8 cellular contexts compared by ENCODE assay signal in the genomic region with DNA sequence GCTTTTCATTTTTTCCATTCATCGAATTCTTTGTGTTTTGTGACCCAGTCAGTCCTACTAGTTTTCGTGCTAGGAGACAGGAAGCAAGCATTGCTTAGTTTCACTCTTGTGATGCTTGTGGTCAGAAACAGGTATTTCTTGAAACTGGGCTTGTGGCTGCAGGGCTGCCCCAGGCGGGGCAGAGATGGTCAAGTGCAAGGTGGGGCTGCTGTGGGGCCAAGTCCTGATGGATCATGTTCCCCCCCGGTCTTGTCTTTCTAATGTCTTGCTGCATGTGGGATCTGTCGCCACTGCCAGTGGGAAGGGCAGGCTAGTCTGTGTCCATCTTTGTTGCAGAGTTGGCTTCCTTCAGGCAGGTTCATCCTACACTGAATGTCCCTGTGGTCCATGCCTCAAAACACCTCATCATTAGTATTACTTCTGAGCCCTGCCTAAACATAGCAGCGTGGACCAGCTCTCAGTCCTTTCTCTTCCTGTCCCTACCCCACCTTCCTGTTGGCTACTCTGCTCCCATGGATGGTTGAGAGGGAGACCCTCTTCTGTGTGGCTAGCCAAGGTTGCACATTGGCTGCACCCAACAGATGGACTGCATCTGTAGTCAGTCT. TPM values are rescaled to one million over a fixed set of nuclear protein-coding genes. Genes with fewer than 3 reads are reported as not detected.
DNase-seq lines count a peak whose midpoint lies in the region; ATAC-seq and TF ChIP-seq lines count a peak whose summit lies in the region.

No MANE protein-coding gene starts in this region.

- H4K20me1 ChIP-seq in neural progenitor cell (ENCODE audit: low read depth), result peaks cover 39% of the 10 kb centered on the region

- no peak overlapping the region for H3K4me3 Mint-ChIP-seq in neural progenitor cell

- H2AFZ ChIP-seq in neural progenitor cell (replicated peaks), result no peak overlapping the region

- intact Hi-C loops in lower lobe of right lung (cut with DNase I), result no loop called here
- intact Hi-C loops in Right ventricle myocardium inferior (cut with DNase I), result no loop called here

- H3K36me3 ChIP-seq in lower lobe of right lung (no peaks in the 10 kb centered on the region), neural progenitor cell (no peaks in the 10 kb centered on the region)

- no peaks in the 10 kb centered on the region for H3K9me3 Mint-ChIP-seq in neural progenitor cell

- H3K4me2 ChIP-seq in neural progenitor cell, result no peak overlapping the region

- H3K27me3 ChIP-seq in lower lobe of right lung (ENCODE audit: low read depth) (no peaks in the 10 kb centered on the region), neural progenitor cell (no peaks in the 10 kb centered on the region)

- no peak overlapping the region for H3K9ac ChIP-seq in neural progenitor cell

- H3K4me1 ChIP-seq in lower lobe of right lung (peaks cover 85% of the 10 kb centered on the region), neural progenitor cell (peaks cover 10% of the 10 kb centered on the region)

- no peaks in the 10 kb centered on the region for H3K9me3 ChIP-seq in lower lobe of right lung
- H3K9me3 ChIP-seq in neural progenitor cell (ENCODE audit: low read depth), result no peaks in the 10 kb centered on the region

- no peaks in the 10 kb centered on the region for H3K36me3 Mint-ChIP-seq in neural progenitor cell

- H3K4me1 Mint-ChIP-seq in neural progenitor cell, result peaks cover 18% of the 10 kb centered on the region

- no peak overlapping the region for H3K27ac Mint-ChIP-seq in neural progenitor cell

- H3K79me2 ChIP-seq in neural progenitor cell (ENCODE audit: low read depth), result peaks cover 54% of the 10 kb centered on the region

- peak; percentile 60 for ATAC-seq in GM18858 (IDR thresholded peaks at IDR 0.05; ENCODE audit: unreplicated experiment)
- peak; percentile 68 for ATAC-seq in GM21529 (IDR thresholded peaks at IDR 0.05; ENCODE audit: unreplicated experiment)
- peak; percentile 57 for ATAC-seq in HG03571 (IDR thresholded peaks at IDR 0.05; ENCODE audit: unreplicated experiment)
- peak; percentile 71 to 73 for ATAC-seq in lower lobe of right lung
- ATAC-seq in Right ventricle myocardium inferior, result no peak

- no peaks in the 10 kb centered on the region for H3F3A ChIP-seq in neural progenitor cell (ENCODE audit: low read depth)

- H3K27ac ChIP-seq in lower lobe of right lung (peak overlapping the region; percentile 31), neural progenitor cell (no peak overlapping the region)

- no peak for TF ChIP-seq CTCF in lower lobe of right lung (IDR thresholded peaks at IDR 0.05)
- TF ChIP-seq CTCF in neural progenitor cell (IDR thresholded peaks at IDR 0.05), result no peak

- H3K27me3 Mint-ChIP-seq in neural progenitor cell (ENCODE audit: insufficient read depth, low read depth), result peaks cover 2% of the 10 kb centered on the region

- no peak for DNase-seq in lower lobe of right lung
- DNase-seq in neural progenitor cell (ENCODE audit: low spot score), result no peak
- no peak for DNase-seq in Right ventricle myocardium inferior (ENCODE audit: missing footprints)
- DNase-seq in SHP77 treated with DMSO at 0.1 percent for 48 hours (lab: John Stamatoyannopoulos, UW), result no peak
- DNase-seq in NCI-H1092 treated with DMSO at 0.1 percent for 48 hours (lab: John Stamatoyannopoulos, UW), result no peak

- H3K4me3 ChIP-seq in lower lobe of right lung, result no peak overlapping the region
- no peak overlapping the region for H3K4me3 ChIP-seq in neural progenitor cell

RNA-seq across cellular contexts. Expression of a gene that starts 38.7 kb away (rescaled TPM):
- total RNA-seq in lower lobe of right lung (35.6 TPM), neural progenitor cell (ENCODE audit: low replicate concordance) (34.2 and 35.1 TPM in 2 replicates), Right ventricle myocardium inferior (14.7 TPM)
